ENCODE assay signal across 20 cellular contexts in the genomic region with DNA sequence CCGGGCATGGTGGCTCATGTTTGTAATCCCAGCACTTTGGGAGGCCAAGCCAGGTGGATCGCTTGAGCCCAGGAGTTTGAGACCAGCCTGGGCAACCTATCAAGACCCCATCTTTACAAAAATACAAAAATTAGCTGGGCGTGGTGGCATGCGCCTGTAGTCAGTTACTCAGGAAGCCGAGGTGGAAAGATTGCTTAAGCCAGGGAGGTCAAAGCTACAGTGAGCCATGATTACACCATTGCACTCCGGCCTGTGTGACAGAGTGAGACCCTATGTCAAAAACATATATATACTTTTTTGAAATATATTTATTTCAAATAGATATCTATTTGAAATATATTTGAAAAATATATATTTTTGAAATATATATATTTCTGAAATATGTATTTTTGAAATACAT.
"Had no signal": no experiment of that assay in that cellular context is flagged by ENCODE, and none has a peak within 500 bp of the region (broad histone marks: within the 10 kb centered on the region; RNA-seq: fewer than 3 reads in every experiment).

No MANE protein-coding gene starts in this region.

- H3K4me3 ChIP-seq: gastroesophageal sphincter, hepatocyte, ovary, right lobe of liver, testis, transverse colon had no signal

- H3K79me2 ChIP-seq: hepatocyte had no signal

- H3K27ac ChIP-seq: brain microvascular endothelial cell, gastroesophageal sphincter, hepatocyte, ovary, right lobe of liver, testis, transverse colon had no signal

- H3K4me2 ChIP-seq: hepatocyte had no signal

- DNase-seq: activated B cell treated with CpG ODN at 0.5 μM for 24 hours; activated gamma-delta T cell; activated naive CD4-positive, alpha-beta T cell treated with anti-CD3 and anti-CD28 coated beads, Interleukin-2, amount 50 U/mL, for 16 hours; activated T-cell treated with anti-CD3 and anti-CD28 coated beads, Interleukin-2, amount 50 U/mL, for 1 hour; amniotic stem cell; brain microvascular endothelial cell; cortex of kidney; effector memory CD8-positive, alpha-beta T cell; islet precursor cell; left ventricle myocardium superior; nephron progenitor cell; ovary; right lobe of liver; stimulated activated CD4-positive, alpha-beta T cell treated with anti-CD3 and anti-CD28 coated beads, Interleukin-4, amount 100 ng/mL, for 1 hour; stimulated activated naive CD8-positive, alpha-beta T cell treated with anti-CD3 and anti-CD28 coated beads, Interleukin-15, Interleukin-2, amounts not matched to agents 100 U/mL and 50 U/mL, for 24 hours; T-helper 9 cell; testis; transverse colon had no signal

- H3K27me3 ChIP-seq: brain microvascular endothelial cell, gastroesophageal sphincter, hepatocyte, ovary, right lobe of liver, testis, transverse colon had no signal

- H3K4me1 ChIP-seq: gastroesophageal sphincter, right lobe of liver, transverse colon had no signal

- H3K36me3 ChIP-seq: brain microvascular endothelial cell, gastroesophageal sphincter, ovary, right lobe of liver, transverse colon had no signal

- H2AFZ ChIP-seq: hepatocyte had no signal
